Comparison of ENCODE assay signal across 8 cellular contexts in the genomic region with DNA sequence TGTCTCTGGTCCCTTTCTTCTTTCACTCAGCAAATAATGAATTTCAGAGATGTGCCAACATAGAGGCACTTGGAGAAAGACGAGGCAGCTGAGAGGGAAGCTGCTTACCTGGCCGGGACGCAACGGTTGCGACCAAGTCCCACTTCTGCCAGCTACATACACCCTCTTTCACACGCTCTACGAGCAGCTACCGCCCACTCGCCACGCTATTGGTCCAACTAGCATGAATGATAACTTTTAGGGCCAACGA. TPM values are rescaled to one million over a fixed set of nuclear protein-coding genes. Genes with fewer than 3 reads are reported as not detected.
DNase-seq lines count a peak whose midpoint lies in the region; ATAC-seq, FAIRE-seq and TF ChIP-seq lines count a peak whose summit lies in the region.

No MANE protein-coding gene starts in this region.

- H3K9me2 ChIP-seq in OCI-LY1 (ENCODE audit: low read depth, low read length) = no peaks in the 10 kb centered on the region

- TF ChIP-seq CTCF in GM12864 (IDR thresholded peaks at IDR 0.05; ENCODE audit: low read depth, low read length, missing control alignments) (no peak), OCI-LY1 (IDR thresholded peaks at IDR 0.05; ENCODE audit: low read length) (no peak), epithelial cell of esophagus (IDR thresholded peaks at IDR 0.05; ENCODE audit: insufficient read depth, low read depth, low read length, missing control alignments) (no peak), prostate gland (IDR thresholded peaks at IDR 0.05) (no peak)

- H3K27me3 ChIP-seq in OCI-LY1 (ENCODE audit: insufficient read depth, low read length) (no peaks in the 10 kb centered on the region), prostate gland (replicated peaks; ENCODE audit: insufficient read depth) (no peaks in the 10 kb centered on the region)

- DNase-seq in GM12864 (ENCODE audit: low read depth) (no peak), epithelial cell of esophagus (ENCODE audit: low read depth) (no peak), prostate gland (ENCODE audit: low spot score) (no peak), AML-193 (lab: John Stamatoyannopoulos, UW) (no peak), kidney glomerular epithelial cell (lab: John Stamatoyannopoulos, UW) (no peak), GM19239 (ENCODE audit: insufficient read length, low spot score) (no peak)

- H3K9me3 ChIP-seq in OCI-LY1 (ENCODE audit: low read length) = no peaks in the 10 kb centered on the region
- H3K9me3 ChIP-seq in prostate gland = no peaks in the 10 kb centered on the region

- H3K4me1 ChIP-seq in OCI-LY1 (ENCODE audit: insufficient read depth, low read length, severe bottlenecking) (peaks cover 26% of the 10 kb centered on the region), prostate gland (replicated peaks) (peaks cover 7% of the 10 kb centered on the region)

- no peaks in the 10 kb centered on the region for H4K20me1 ChIP-seq in OCI-LY1 (ENCODE audit: insufficient read depth, low read length)

- H3K27ac ChIP-seq in OCI-LY1 (ENCODE audit: low read depth, low read length, poor library complexity, severe bottlenecking) = no peak overlapping the region
- peak overlapping the region; percentile 49 to 60 for H3K27ac ChIP-seq in prostate gland

- ATAC-seq in GM21360 (IDR thresholded peaks at IDR 0.05; ENCODE audit: unreplicated experiment) = no peak

- H2AFZ ChIP-seq in OCI-LY1 (ENCODE audit: low read length) = no peak overlapping the region

- H3K4me3 ChIP-seq in GM12864 (ENCODE audit: low read depth, low read length) (peak overlapping the region; percentile 78), OCI-LY1 (ENCODE audit: low read depth, low read length, poor library complexity, severe bottlenecking) (peak overlapping the region; percentile 69), epithelial cell of esophagus (ENCODE audit: low read length) (peak overlapping the region; percentile 66), prostate gland (peak overlapping the region; percentile 25 to 37)

- no peaks in the 10 kb centered on the region for H3F3A ChIP-seq in OCI-LY1 (ENCODE audit: insufficient read depth, low read length)

- WGBS in prostate gland = under 1% methylated on average over 11 of the region's 11 CpGs

- FAIRE-seq in GM19239 (lab: Jason Lieb, UNC) = no peak

- H3K9ac ChIP-seq in OCI-LY1 (ENCODE audit: low read length) = peak overlapping the region; percentile 69

- TF ChIP-seq POLR2A in prostate gland (IDR thresholded peaks at IDR 0.05) = peak; percentile 82

- peak overlapping the region; percentile 87 for H3K4me2 ChIP-seq in OCI-LY1 (ENCODE audit: low read length)

- H3K36me3 ChIP-seq in OCI-LY1 (ENCODE audit: insufficient read depth, low read length) = peaks cover 29% of the 10 kb centered on the region
- peaks cover 0 to 5% of the 10 kb centered on the region in 2 donors for H3K36me3 ChIP-seq in prostate gland

- intact Hi-C loops in prostate gland (cut with DNase I) = loop anchor here (2.0 to 10.0 kb wide), 2 partner anchors 22 to 272 kb away; partner anchors contain the start of genes LENG1 and MYADM

- peaks cover 32% of the 10 kb centered on the region for H3K79me2 ChIP-seq in OCI-LY1 (ENCODE audit: insufficient read depth, low read length)

RNA-seq across cellular contexts. Expression of gene CNOT3, which starts 0.8 kb away (rescaled TPM):
- 10 to 100 TPM; 22.8 to 54.4 TPM for total RNA-seq in prostate gland

RNA-seq across cellular contexts. Expression of gene PRPF31, which starts 21.2 kb away (rescaled TPM):
- total RNA-seq in prostate gland = 10 to 100 TPM; 50.7 to 71.6 TPM

RNA-seq across cellular contexts. Expression of gene TFPT, which starts 21.3 kb away (rescaled TPM):
- total RNA-seq in prostate gland = 10 to 100 TPM; 30.7 to 52.0 TPM

RNA-seq across cellular contexts. Expression of gene LENG1, which starts 22.7 kb away (rescaled TPM):
- 10 to 100 TPM in 1 of 2 donors, 1 to 10 TPM in 1; 7.6 to 14.7 TPM for total RNA-seq in prostate gland

RNA-seq across cellular contexts. Expression of gene NDUFA3, which starts 34.1 kb away (rescaled TPM):
- 10 to 100 TPM; 39.4 to 48.5 TPM for total RNA-seq in prostate gland
